Comparison of ENCODE assay signal across 6 cellular contexts in the genomic region with DNA sequence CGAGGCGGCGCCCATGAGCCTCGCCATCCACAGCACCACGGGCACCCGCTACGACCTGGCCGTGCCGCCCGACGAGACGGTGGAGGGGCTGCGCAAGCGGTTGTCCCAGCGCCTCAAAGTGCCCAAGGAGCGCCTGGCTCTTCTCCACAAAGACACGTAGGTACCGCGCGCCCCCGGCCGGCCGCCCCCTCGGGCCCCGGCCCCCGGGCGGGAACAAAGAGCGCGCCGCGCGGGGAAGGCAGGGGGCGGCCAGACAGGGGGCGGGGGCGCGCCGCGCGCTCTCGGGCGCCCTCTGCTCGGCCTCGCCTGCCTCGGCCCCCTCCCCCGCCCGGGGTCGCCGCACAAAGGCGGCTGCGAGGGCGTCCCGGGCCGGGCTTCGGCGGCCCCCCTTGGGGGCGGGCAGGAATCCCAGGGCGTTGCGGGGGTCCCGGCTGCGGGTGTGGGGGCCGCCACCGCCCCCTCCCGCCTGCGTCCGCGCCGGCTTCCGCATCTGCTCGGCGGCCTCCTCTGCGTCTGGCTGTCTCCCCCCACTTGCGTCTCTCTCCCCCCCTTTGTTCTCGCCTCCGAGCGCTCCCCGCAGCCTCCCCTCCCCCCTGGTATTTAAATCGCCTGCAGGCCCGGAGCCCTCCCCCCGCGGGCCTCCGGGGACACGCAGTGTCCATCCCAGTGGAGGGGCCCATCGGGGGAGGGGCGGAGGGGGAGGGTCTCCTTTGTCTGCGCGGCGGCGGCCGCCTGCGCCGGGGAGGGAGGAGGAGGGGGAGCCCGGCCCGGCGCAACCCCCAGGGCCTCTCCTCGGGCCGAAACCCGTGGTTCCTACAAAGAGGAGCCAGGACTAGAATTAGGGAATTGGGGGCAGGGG. TPM values are rescaled to one million over a fixed set of nuclear protein-coding genes. Genes with fewer than 3 reads are reported as not detected.
A peak's percentile ranks its signal among the peaks of the same experiment; 100 is the strongest.
DNase-seq lines count a peak whose midpoint lies in the region; ATAC-seq and TF ChIP-seq lines count a peak whose summit lies in the region.

No MANE protein-coding gene starts in this region.

- POLR2A ChIA-PET in CD8-positive, alpha-beta T cell (lab: Charles Lee) = interaction anchor here (0.8 to 1.1 kb wide), 4 partner anchors 9 to 19 kb away, joined by 3 to 8 read pairs (median 4); a partner anchor contains a TSS

- CTCF ChIA-PET in CD8-positive, alpha-beta T cell (lab: Charles Lee) = interaction anchor here (3.3 kb wide), 1 partner anchor 17 kb away, joined by 51 read pairs; a partner anchor contains a TSS

- H3K4me1 ChIP-seq in CD8-positive, alpha-beta T cell (ENCODE audit: insufficient read depth, low read length) = peaks cover 34% of the 10 kb centered on the region
- H3K4me1 ChIP-seq in left lung = peaks cover 15 to 57% of the 10 kb centered on the region in 2 donors

- no peaks in the 10 kb centered on the region for H3K27me3 ChIP-seq in CD8-positive, alpha-beta T cell (ENCODE audit: insufficient read depth, low read length)
- no peaks in the 10 kb centered on the region for H3K27me3 ChIP-seq in left lung

- H3K27ac ChIP-seq in CD8-positive, alpha-beta T cell (ENCODE audit: low read depth, low read length) = peak overlapping the region; percentile 83
- H3K27ac ChIP-seq in left lung = peak overlapping the region; percentile 97 to 99

- H3K4me1 Mint-ChIP-seq in CD8-positive, alpha-beta T cell (ENCODE audit: low read depth) = peaks cover 13% of the 10 kb centered on the region

- intact Hi-C loops in CD8-positive, alpha-beta T cell (cut with DNase I, micrococcal nuclease) = loop anchor here in 1 of 2 experiments (5.0 kb wide), 1 partner anchor 173 kb away; no protein-coding TSS in a partner anchor
- intact Hi-C loops in left lung (cut with DNase I) = no loop called here

- peak overlapping the region; percentile 88 for H3K27ac Mint-ChIP-seq in CD8-positive, alpha-beta T cell

- no peaks in the 10 kb centered on the region for H3K27me3 Mint-ChIP-seq in CD8-positive, alpha-beta T cell (ENCODE audit: low read depth)

- H3K36me3 ChIP-seq in CD8-positive, alpha-beta T cell (ENCODE audit: insufficient read depth, low read length) = peaks cover 15% of the 10 kb centered on the region
- H3K36me3 ChIP-seq in left lung = peaks cover 6 to 45% of the 10 kb centered on the region in 2 donors

- no peak for TF ChIP-seq CTCF in CD8-positive, alpha-beta T cell (IDR thresholded peaks at IDR 0.05)
- no peak for TF ChIP-seq CTCF in left lung (IDR thresholded peaks at IDR 0.05)

- H3K36me3 Mint-ChIP-seq in CD8-positive, alpha-beta T cell = peaks cover 23% of the 10 kb centered on the region

- peak in 6 of 7 experiments; percentile 56 to 79 (median 72) for DNase-seq in CD8-positive, alpha-beta T cell
- DNase-seq in NCI-H1417 treated with DMSO at 0.1 percent for 48 hours (lab: John Stamatoyannopoulos, UW) (peak; percentile 45), amygdala (lab: John Stamatoyannopoulos, UW) (peak in 49 of 56 donors; percentile 19 to 76 (median 47)), left lung (peak in 1 of 2 donors; percentile 60), NCI-H510A treated with DMSO at 0.1 percent for 48 hours (lab: John Stamatoyannopoulos, UW) (no peak)

- H3K4me3 ChIP-seq in CD8-positive, alpha-beta T cell (ENCODE audit: low read depth, low read length) = peak overlapping the region; percentile 96
- H3K4me3 ChIP-seq in left lung = peak overlapping the region; percentile 78 to 99

- ATAC-seq in CD8-positive, alpha-beta T cell = peak; percentile 4
- ATAC-seq in left lung (no peak), GM19467 (IDR thresholded peaks at IDR 0.05; ENCODE audit: unreplicated experiment) (no peak)

- H3K9me3 ChIP-seq in CD8-positive, alpha-beta T cell (ENCODE audit: low read length) = no peaks in the 10 kb centered on the region
- H3K9me3 ChIP-seq in left lung = no peaks in the 10 kb centered on the region

- no peaks in the 10 kb centered on the region for H3K9me3 Mint-ChIP-seq in CD8-positive, alpha-beta T cell

- H3K4me3 Mint-ChIP-seq in CD8-positive, alpha-beta T cell = peak overlapping the region; percentile 94

RNA-seq across cellular contexts. Expression of a gene that starts 2.2 kb away (rescaled TPM):
- 100 to 1,000 TPM; 305 to 314 TPM for total RNA-seq in CD8-positive, alpha-beta T cell
- 100 to 1,000 TPM in 1 of 2 donors, 10 to 100 TPM in 1; 87.4 to 115 TPM for total RNA-seq in left lung

RNA-seq across cellular contexts. Expression of a gene that starts 9.1 kb away (rescaled TPM):
- total RNA-seq in CD8-positive, alpha-beta T cell = 10 to 100 TPM; 86.2 to 96.3 TPM
- 100 to 1,000 TPM; 139 to 161 TPM for total RNA-seq in left lung

RNA-seq across cellular contexts. Expression of a gene that starts 12.8 kb away (rescaled TPM):
- under 1 TPM; 0.49 to 0.67 TPM for total RNA-seq in CD8-positive, alpha-beta T cell
- 1 to 10 TPM in 1 of 2 donors, under 1 TPM in 1; 0.55 to 1.5 TPM for total RNA-seq in left lung

RNA-seq across cellular contexts. Expression of a gene that starts 18.5 kb away (rescaled TPM):
- 100 to 1,000 TPM; 689 to 695 TPM for total RNA-seq in CD8-positive, alpha-beta T cell
- 100 to 1,000 TPM; 220 to 235 TPM for total RNA-seq in left lung

RNA-seq across cellular contexts. Expression of a gene that starts 24.7 kb away (rescaled TPM):
- total RNA-seq in CD8-positive, alpha-beta T cell = 10 to 100 TPM; 36.2 to 37.4 TPM
- 10 to 100 TPM; 48.0 to 58.7 TPM for total RNA-seq in left lung
